ENCODE assay signal across 8 cellular contexts in the genomic region with DNA sequence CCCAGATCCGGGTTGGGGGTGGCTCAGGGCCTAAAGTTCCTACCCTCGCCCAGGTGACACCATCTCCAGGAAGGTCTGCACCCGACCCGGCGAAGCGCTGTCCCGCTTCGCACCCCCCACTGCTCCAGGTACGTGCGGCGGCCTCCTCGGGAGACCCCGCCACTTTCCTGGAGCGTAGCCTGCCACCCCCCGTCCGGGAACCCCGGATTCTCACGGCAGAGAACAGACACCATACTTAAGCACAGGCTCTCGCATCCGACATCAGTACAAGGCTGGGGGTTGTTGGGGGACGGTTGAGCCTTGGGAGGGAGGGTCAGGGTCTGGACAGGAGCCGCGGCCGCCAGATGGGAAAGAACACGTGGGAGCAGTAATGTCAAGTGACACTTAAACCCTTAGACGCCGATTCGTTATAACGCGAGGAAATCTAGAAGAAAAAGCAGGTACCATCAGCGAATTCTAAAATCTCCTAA. TPM values are rescaled to one million over a fixed set of nuclear protein-coding genes. Genes with fewer than 3 reads are reported as not detected.
A peak's percentile ranks its signal among the peaks of the same experiment; 100 is the strongest.
DNase-seq lines count a peak whose midpoint lies in the region; ATAC-seq lines count a peak whose summit lies in the region.

No MANE protein-coding gene starts in this region.

- peak overlapping the region; percentile 91 for H3K9ac ChIP-seq in ES-I3 (ENCODE audit: low read depth, low read length)

- peaks cover 30% of the 10 kb centered on the region for H3K4me1 Mint-ChIP-seq in T-helper 17 cell

- H3K4me3 ChIP-seq in iPS-11a (ENCODE audit: low read depth, low read length), result peak overlapping the region; percentile 92
- peak overlapping the region; percentile 97 for H3K4me3 ChIP-seq in skeletal muscle cell (ENCODE audit: low read depth, low read length)

- H3K36me3 Mint-ChIP-seq in T-helper 17 cell (ENCODE audit: low read depth), result no peaks in the 10 kb centered on the region

- H3K4me3 Mint-ChIP-seq in T-helper 17 cell, result peak overlapping the region; percentile 97

- ATAC-seq in T-helper 17 cell, result peak; percentile 28

- H3K36me3 ChIP-seq in ES-I3 (ENCODE audit: insufficient read depth, low read length), result peaks cover 6% of the 10 kb centered on the region; the same call in 1 of the 2 replicates

- H3K4me1 ChIP-seq in ES-I3 (ENCODE audit: insufficient read depth, low read length), result peaks cover 4% of the 10 kb centered on the region; the same call in 1 of the 2 replicates

- H3K9me3 ChIP-seq in ES-I3 (ENCODE audit: control insufficient read depth, insufficient read depth, low read length), result no peaks in the 10 kb centered on the region
- no peaks in the 10 kb centered on the region for H3K9me3 ChIP-seq in T-helper 17 cell (ENCODE audit: control insufficient read depth, low read length, poor library complexity, severe bottlenecking)

- peak overlapping the region; percentile 99 for H3K27ac Mint-ChIP-seq in T-helper 17 cell

- no peaks in the 10 kb centered on the region for H3K27me3 Mint-ChIP-seq in T-helper 17 cell

- DNase-seq in HCEC 1CT (peak; percentile 65), NCI-H1417 treated with DMSO at 0.1 percent for 48 hours (lab: John Stamatoyannopoulos, UW) (peak; percentile 84), T-helper 17 cell (peak; percentile 15 to 32 (median 26)), anterior cingulate cortex (lab: John Stamatoyannopoulos, UW) (peak in 56 of 58 donors; percentile 1 to 80 (median 50)), skeletal muscle cell (ENCODE audit: low read depth) (peak; percentile 21), GM19240 (ENCODE audit: insufficient read length, low spot score) (no peak)

RNA-seq across cellular contexts. Expression of gene TIMM9, which starts 0.5 kb away (rescaled TPM):
- total RNA-seq in T-helper 17 cell, result 10 to 100 TPM; 28.1 to 31.5 TPM

RNA-seq across cellular contexts. Expression of gene KIAA0586, which starts 0.7 kb away (rescaled TPM):
- total RNA-seq in T-helper 17 cell, result 10 to 100 TPM; 23.4 to 29.1 TPM

RNA-seq across cellular contexts. Expression of gene TOMM20L, which starts 31.1 kb away (rescaled TPM):
- total RNA-seq in T-helper 17 cell, result not detected
